ENCODE assay signal across 1 cellular context in the genomic region with DNA sequence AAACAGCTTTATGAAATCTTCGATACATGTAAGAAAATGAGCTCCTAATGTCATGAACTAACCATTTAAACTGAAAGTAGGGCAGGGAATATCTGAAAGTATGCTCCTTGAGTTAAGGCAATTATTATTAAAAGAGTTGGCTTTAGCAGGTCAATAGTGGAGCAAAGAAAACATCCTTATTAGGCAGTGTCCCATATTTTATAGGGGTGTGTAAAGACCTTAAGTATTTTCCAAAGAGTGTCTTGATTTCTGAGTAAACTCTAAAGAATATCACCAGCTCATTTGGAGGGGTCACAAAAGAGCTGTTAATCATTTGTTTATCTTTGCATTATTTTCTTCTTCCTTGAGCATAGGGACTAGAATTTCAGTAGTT.
TF ChIP-seq lines count a peak whose summit lies in the region.

No MANE protein-coding gene starts in this region.

TF ChIP-seq in IMR-90, 13 proteins besides CTCF, POLR2A, EP300 and RAD21 (continued from another document):
- TF ChIP-seq, protein P1, sequence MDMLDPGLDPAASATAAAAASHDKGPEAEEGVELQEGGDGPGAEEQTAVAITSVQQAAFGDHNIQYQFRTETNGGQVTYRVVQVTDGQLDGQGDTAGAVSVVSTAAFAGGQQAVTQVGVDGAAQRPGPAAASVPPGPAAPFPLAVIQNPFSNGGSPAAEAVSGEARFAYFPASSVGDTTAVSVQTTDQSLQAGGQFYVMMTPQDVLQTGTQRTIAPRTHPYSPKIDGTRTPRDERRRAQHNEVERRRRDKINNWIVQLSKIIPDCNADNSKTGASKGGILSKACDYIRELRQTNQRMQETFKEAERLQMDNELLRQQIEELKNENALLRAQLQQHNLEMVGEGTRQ (IDR thresholded peaks at IDR 0.05; ENCODE audit: low read depth, low read length), result no peak
- TF ChIP-seq CEBPB (IDR thresholded peaks at IDR 0.05; ENCODE audit: low read depth, low read length) (no peak), MAFK (IDR thresholded peaks at IDR 0.05; ENCODE audit: low read depth, low read length) (no peak), MAZ (IDR thresholded peaks at IDR 0.05; ENCODE audit: borderline replicate concordance, low read depth, low read length) (no peak), RFX5 (IDR thresholded peaks at IDR 0.05; ENCODE audit: low read depth, low read length) (no peak), CHD1 (IDR thresholded peaks at IDR 0.05; ENCODE audit: low read depth, low read length) (no peak), SMC3 (IDR thresholded peaks at IDR 0.05; ENCODE audit: low read depth, low read length) (no peak), RCOR1 (IDR thresholded peaks at IDR 0.05; ENCODE audit: insufficient replicate concordance, low read length) (no peak)
- TF ChIP-seq, protein P2, sequence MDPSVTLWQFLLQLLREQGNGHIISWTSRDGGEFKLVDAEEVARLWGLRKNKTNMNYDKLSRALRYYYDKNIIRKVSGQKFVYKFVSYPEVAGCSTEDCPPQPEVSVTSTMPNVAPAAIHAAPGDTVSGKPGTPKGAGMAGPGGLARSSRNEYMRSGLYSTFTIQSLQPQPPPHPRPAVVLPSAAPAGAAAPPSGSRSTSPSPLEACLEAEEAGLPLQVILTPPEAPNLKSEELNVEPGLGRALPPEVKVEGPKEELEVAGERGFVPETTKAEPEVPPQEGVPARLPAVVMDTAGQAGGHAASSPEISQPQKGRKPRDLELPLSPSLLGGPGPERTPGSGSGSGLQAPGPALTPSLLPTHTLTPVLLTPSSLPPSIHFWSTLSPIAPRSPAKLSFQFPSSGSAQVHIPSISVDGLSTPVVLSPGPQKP (IDR thresholded peaks at IDR 0.05; ENCODE audit: borderline replicate concordance, low read depth, low read length), result no peak
